Comparison of ENCODE assay signal across 1 cellular context in genomic region chr3:14948609-14949038, GRCh38.
TF ChIP-seq lines count a peak whose summit lies in the region.

No MANE protein-coding gene starts in this region.

TF ChIP-seq in IMR-90, 13 proteins besides CTCF, POLR2A, EP300 and RAD21 (continued from another document):
- TF ChIP-seq MAZ (IDR thresholded peaks at IDR 0.05; ENCODE audit: borderline replicate concordance, low read depth, low read length) = no peak
- no peak for TF ChIP-seq BHLHE40 (IDR thresholded peaks at IDR 0.05; ENCODE audit: low read depth, low read length)
- TF ChIP-seq NFE2L2 (IDR thresholded peaks at IDR 0.05; ENCODE audit: low read depth, low read length) = no peak
- TF ChIP-seq RCOR1 (IDR thresholded peaks at IDR 0.05; ENCODE audit: insufficient replicate concordance, low read length) = no peak
- no peak for TF ChIP-seq CEBPB (IDR thresholded peaks at IDR 0.05; ENCODE audit: low read depth, low read length)
- TF ChIP-seq RFX5 (IDR thresholded peaks at IDR 0.05; ENCODE audit: low read depth, low read length) = no peak
TF ChIP-seq in IMR-90: peak in this region for 0.
